29 cellular contexts compared by ENCODE assay signal in the genomic region with DNA sequence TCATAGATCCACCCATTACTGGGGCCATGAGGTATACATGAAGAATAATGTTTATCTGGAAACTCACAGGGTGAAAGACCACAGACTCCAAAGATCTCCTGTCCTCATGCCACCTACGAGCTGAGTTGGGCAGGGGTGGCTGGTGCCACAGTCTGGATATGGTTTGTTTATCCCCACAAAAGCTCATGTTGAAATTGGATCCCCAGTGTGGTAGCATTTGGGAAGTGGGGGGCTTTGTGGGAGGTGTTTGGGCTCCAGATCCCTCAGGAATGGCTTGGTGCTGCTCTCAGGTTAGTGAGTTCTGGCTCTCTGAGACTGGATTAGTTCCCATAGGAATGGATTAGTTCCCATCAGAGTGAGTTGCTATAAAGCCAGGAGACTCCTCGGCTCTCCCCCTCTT.
"Had no signal": no experiment of that assay in that cellular context is flagged by ENCODE, and none has a peak within 500 bp of the region (broad histone marks: within the 10 kb centered on the region; RNA-seq: fewer than 3 reads in every experiment).

No MANE protein-coding gene starts in this region.

- H3K27me3 Mint-ChIP-seq: activated B cell treated with CpG ODN at 0.5 μM for 24 hours; activated CD8-positive, alpha-beta T cell treated with anti-CD3 and anti-CD28 coated beads for 36 hours; activated naive CD8-positive, alpha-beta T cell; activated T-helper 17 cell treated with anti-CD3 and anti-CD28 coated beads, Interleukin-2, amount 50 U/mL, for 72 hours; effector memory CD8-positive, alpha-beta T cell had no signal

- DNase-seq: activated B cell treated with CpG ODN at 0.5 μM for 24 hours; activated CD4-positive, alpha-beta T cell treated with anti-CD3 and anti-CD28 coated beads for 48 hours; activated CD4-positive, alpha-beta T cell treated with anti-CD3 and anti-CD28 coated beads, Interleukin-2, amount 50 U/mL, for 1 hour; activated CD4-positive, alpha-beta T cell treated with anti-CD3 and anti-CD28 coated beads, Interleukin-2, amount 50 U/mL, for 48 hours; activated CD8-positive, alpha-beta memory T cell treated with anti-CD3 and anti-CD28 coated beads for 24 hours; activated CD8-positive, alpha-beta T cell treated with anti-CD3 and anti-CD28 coated beads for 36 hours; activated effector memory CD4-positive, alpha-beta T cell treated with Interleukin-2 at 50 U/mL for 16 hours; activated gamma-delta T cell treated with Interleukin-2 at 50 U/mL for 16 hours; activated naive CD4-positive, alpha-beta T cell treated with anti-CD3 and anti-CD28 coated beads, Interleukin-2, amount 50 U/mL, for 16 hours; activated naive CD4-positive, alpha-beta T cell treated with Interleukin-2 at 50 U/mL for 16 hours; activated T-cell treated with anti-CD3 and anti-CD28 coated beads, Interleukin-2, amount 50 U/mL, for 4 hours; amniotic stem cell; anterior cingulate cortex; body of pancreas; caudate nucleus; cortex of kidney; dermis blood vessel endothelial cell; effector CD4-positive, alpha-beta T cell; effector memory CD8-positive, alpha-beta T cell; foreskin fibroblast; glutamatergic neuron; heart left ventricle; hypothalamus; WERI-Rb-1 had no signal

- H3K27ac Mint-ChIP-seq: activated B cell treated with CpG ODN at 0.5 μM for 24 hours; activated CD8-positive, alpha-beta T cell treated with anti-CD3 and anti-CD28 coated beads for 36 hours; activated naive CD8-positive, alpha-beta T cell; activated T-helper 17 cell treated with anti-CD3 and anti-CD28 coated beads, Interleukin-2, amount 50 U/mL, for 72 hours; effector memory CD8-positive, alpha-beta T cell; T-helper 2 cell treated with Interferon-gamma antibody and Interleukin-4, amounts not matched to agents 5 μg/mL and 100 μg/mL, for 36 hours had no signal

- H3K27ac ChIP-seq: body of pancreas, heart left ventricle, WERI-Rb-1 had no signal

- H3K4me3 ChIP-seq: body of pancreas, heart left ventricle had no signal

- H3K4me3 Mint-ChIP-seq: activated B cell treated with CpG ODN at 0.5 μM for 24 hours; activated CD8-positive, alpha-beta T cell treated with anti-CD3 and anti-CD28 coated beads for 36 hours; activated naive CD8-positive, alpha-beta T cell; activated T-cell treated with anti-CD3 and anti-CD28 coated beads, Interleukin-2, amount 50 U/mL, for 4 hours; activated T-helper 17 cell treated with anti-CD3 and anti-CD28 coated beads, Interleukin-2, amount 50 U/mL, for 72 hours; effector memory CD8-positive, alpha-beta T cell; T-helper 2 cell treated with Interferon-gamma antibody and Interleukin-4, amounts not matched to agents 5 μg/mL and 100 μg/mL, for 36 hours had no signal

- H3K36me3 ChIP-seq: heart left ventricle, WERI-Rb-1 had no signal

- H3K4me1 Mint-ChIP-seq: activated B cell treated with CpG ODN at 0.5 μM for 24 hours; activated T-helper 17 cell treated with anti-CD3 and anti-CD28 coated beads, Interleukin-2, amount 50 U/mL, for 72 hours had no signal

- H3K27me3 ChIP-seq: body of pancreas, heart left ventricle had no signal

- H3K9me3 Mint-ChIP-seq: activated T-helper 17 cell treated with anti-CD3 and anti-CD28 coated beads, Interleukin-2, amount 50 U/mL, for 72 hours had no signal

- ATAC-seq: activated CD4-positive, CD25-positive, alpha-beta regulatory T cell treated with anti-CD3 and anti-CD28 coated beads, Interleukin-2, amount 50 U/mL, for 24 hours; activated CD8-positive, alpha-beta T cell treated with anti-CD3 and anti-CD28 coated beads for 36 hours; activated T-cell treated with anti-CD3 and anti-CD28 coated beads, Interleukin-2, amount 50 U/mL, for 4 hours; activated T-helper 17 cell treated with anti-CD3 and anti-CD28 coated beads, Interleukin-2, amount 50 U/mL, for 72 hours; body of pancreas; effector memory CD8-positive, alpha-beta T cell; esophagus mucosa; heart left ventricle had no signal

- H3K4me1 ChIP-seq: body of pancreas, heart left ventricle had no signal
